ENCODE assay signal across 8 cellular contexts in genomic region chr16:15765880-15766279, GRCh38.
DNase-seq lines count a peak whose midpoint lies in the region; ATAC-seq and TF ChIP-seq lines count a peak whose summit lies in the region.

No MANE protein-coding gene starts in this region.

- CTCF ChIA-PET in WTC11 (lab: Charles Lee) = interaction anchor here (0.6 to 3.8 kb wide), 8 partner anchors 10 to 123 kb away, joined by 3 to 18 read pairs (median 4); partner anchors contain the start of gene CEP20

- no peak overlapping the region for H3K27ac Mint-ChIP-seq in WTC11

- no peaks in the 10 kb centered on the region for H3K27me3 Mint-ChIP-seq in WTC11 (ENCODE audit: low read depth)

- no peak overlapping the region for H3K4me3 Mint-ChIP-seq in WTC11

- no peaks in the 10 kb centered on the region for H3K36me3 Mint-ChIP-seq in WTC11

- no peaks in the 10 kb centered on the region for H3K9me3 Mint-ChIP-seq in WTC11

- ATAC-seq in HG02870 (IDR thresholded peaks at IDR 0.05; ENCODE audit: unreplicated experiment) (peak; percentile 57), WTC11 (peak; percentile 90)

- TF ChIP-seq CTCF in GM12873 (IDR thresholded peaks at IDR 0.05; ENCODE audit: insufficient read depth, low read depth, low read length, missing control alignments) = peak; percentile 90
- TF ChIP-seq CTCF in WTC11 (IDR thresholded peaks at IDR 0.05) = peak; percentile 32; the same call in 1 of the 2 replicates
- TF ChIP-seq CTCF in fibroblast of villous mesenchyme (IDR thresholded peaks at IDR 0.05; ENCODE audit: insufficient read depth, low read depth, low read length) = peak; percentile 76

- DNase-seq in Ammon's horn (ENCODE audit: low spot score) = peak; percentile 56
- peak; percentile 93 for DNase-seq in NCI-H2107 treated with DMSO at 0.1 percent for 48 hours (lab: John Stamatoyannopoulos, UW; ENCODE audit: unreplicated experiment)
- DNase-seq in WTC11 (ENCODE audit: low spot score) = peak; percentile 26
- DNase-seq in fibroblast of villous mesenchyme (ENCODE audit: low read depth) = peak; percentile 35
- peak; percentile 14 for DNase-seq in occipital lobe (lab: John Stamatoyannopoulos, UW)
- no peak for DNase-seq in NCI-H128 (lab: John Stamatoyannopoulos, UW; ENCODE audit: unreplicated experiment)

- peaks cover 6% of the 10 kb centered on the region for H3K4me1 Mint-ChIP-seq in WTC11

- POLR2A ChIA-PET in WTC11 (lab: Charles Lee) = no interaction called here

- no peak overlapping the region for H3K4me3 ChIP-seq in fibroblast of villous mesenchyme (ENCODE audit: low read depth, low read length)

TF ChIP-seq in WTC11, 78 proteins besides CTCF, POLR2A, EP300 and RAD21 (continues in another document):
- no peak for TF ChIP-seq ELF4 (CRISPR knock-in tag; IDR thresholded peaks at IDR 0.05; ENCODE audit: low read depth)
- no peak for TF ChIP-seq FOXP4 (CRISPR knock-in tag; IDR thresholded peaks at IDR 0.05)
- no peak for TF ChIP-seq JUN (CRISPR knock-in tag; IDR thresholded peaks at IDR 0.05)
- no peak for TF ChIP-seq ZNF263 (CRISPR knock-in tag; IDR thresholded peaks at IDR 0.05; ENCODE audit: low read depth)
- no peak for TF ChIP-seq MYBL2 (CRISPR knock-in tag; IDR thresholded peaks at IDR 0.05)
- no peak for TF ChIP-seq TP53 (CRISPR knock-in tag; IDR thresholded peaks at IDR 0.05)
- no peak for TF ChIP-seq OVOL2 (CRISPR knock-in tag; IDR thresholded peaks at IDR 0.05; ENCODE audit: borderline replicate concordance)
- TF ChIP-seq, protein P1, sequence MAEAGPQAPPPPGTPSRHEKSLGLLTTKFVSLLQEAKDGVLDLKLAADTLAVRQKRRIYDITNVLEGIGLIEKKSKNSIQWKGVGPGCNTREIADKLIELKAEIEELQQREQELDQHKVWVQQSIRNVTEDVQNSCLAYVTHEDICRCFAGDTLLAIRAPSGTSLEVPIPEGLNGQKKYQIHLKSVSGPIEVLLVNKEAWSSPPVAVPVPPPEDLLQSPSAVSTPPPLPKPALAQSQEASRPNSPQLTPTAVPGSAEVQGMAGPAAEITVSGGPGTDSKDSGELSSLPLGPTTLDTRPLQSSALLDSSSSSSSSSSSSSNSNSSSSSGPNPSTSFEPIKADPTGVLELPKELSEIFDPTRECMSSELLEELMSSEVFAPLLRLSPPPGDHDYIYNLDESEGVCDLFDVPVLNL (CRISPR knock-in tag; IDR thresholded peaks at IDR 0.05; ENCODE audit: borderline replicate concordance, low read depth) = no peak
- TF ChIP-seq, protein P2, sequence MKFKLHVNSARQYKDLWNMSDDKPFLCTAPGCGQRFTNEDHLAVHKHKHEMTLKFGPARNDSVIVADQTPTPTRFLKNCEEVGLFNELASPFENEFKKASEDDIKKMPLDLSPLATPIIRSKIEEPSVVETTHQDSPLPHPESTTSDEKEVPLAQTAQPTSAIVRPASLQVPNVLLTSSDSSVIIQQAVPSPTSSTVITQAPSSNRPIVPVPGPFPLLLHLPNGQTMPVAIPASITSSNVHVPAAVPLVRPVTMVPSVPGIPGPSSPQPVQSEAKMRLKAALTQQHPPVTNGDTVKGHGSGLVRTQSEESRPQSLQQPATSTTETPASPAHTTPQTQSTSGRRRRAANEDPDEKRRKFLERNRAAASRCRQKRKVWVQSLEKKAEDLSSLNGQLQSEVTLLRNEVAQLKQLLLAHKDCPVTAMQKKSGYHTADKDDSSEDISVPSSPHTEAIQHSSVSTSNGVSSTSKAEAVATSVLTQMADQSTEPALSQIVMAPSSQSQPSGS (CRISPR knock-in tag; IDR thresholded peaks at IDR 0.05; ENCODE audit: borderline replicate concordance, low read depth) = no peak
- TF ChIP-seq ERG (CRISPR knock-in tag; IDR thresholded peaks at IDR 0.05) = no peak
- TF ChIP-seq CDX4 (CRISPR knock-in tag; IDR thresholded peaks at IDR 0.05; ENCODE audit: borderline replicate concordance) = no peak
- TF ChIP-seq, protein P3, sequence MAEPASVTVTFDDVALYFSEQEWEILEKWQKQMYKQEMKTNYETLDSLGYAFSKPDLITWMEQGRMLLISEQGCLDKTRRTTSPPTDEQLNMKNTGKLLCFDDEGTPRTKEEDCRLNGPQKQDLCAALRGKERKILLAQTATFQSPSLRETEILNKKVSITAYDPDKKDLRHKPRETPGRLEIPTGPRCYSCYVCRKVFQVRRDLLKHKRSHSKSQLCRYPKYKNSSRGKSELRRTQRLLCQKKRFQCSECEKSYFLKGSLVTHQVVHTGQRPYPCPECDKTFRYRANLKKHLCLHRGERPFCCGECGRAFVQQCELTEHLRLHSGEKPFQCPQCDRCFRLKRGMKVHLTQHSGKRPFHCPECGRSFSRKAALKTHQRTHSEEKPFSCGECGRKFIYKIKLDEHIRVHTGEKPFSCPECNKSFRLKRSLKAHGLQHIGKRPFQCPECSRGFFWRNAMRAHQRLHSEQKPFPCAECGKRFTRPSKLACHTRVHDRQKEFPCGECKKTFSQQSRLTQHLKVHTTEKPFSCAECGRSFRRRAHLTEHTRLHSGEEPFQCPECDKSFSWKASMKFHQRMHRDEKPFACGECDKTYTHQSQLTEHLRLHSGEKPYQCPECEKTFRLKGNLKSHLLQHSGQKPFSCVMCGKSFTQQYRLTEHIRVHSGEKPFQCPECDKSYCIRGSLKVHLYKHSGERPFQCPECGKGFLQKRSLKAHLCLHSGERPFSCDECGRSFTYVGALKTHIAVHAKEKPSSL (CRISPR knock-in tag; conservative IDR thresholded peaks at IDR 0.05) = no peak
- no peak for TF ChIP-seq NR3C1 (CRISPR knock-in tag; conservative IDR thresholded peaks at IDR 0.05; ENCODE audit: low read depth)
- TF ChIP-seq, protein P4, sequence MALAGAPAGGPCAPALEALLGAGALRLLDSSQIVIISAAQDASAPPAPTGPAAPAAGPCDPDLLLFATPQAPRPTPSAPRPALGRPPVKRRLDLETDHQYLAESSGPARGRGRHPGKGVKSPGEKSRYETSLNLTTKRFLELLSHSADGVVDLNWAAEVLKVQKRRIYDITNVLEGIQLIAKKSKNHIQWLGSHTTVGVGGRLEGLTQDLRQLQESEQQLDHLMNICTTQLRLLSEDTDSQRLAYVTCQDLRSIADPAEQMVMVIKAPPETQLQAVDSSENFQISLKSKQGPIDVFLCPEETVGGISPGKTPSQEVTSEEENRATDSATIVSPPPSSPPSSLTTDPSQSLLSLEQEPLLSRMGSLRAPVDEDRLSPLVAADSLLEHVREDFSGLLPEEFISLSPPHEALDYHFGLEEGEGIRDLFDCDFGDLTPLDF (CRISPR knock-in tag; IDR thresholded peaks at IDR 0.05) = no peak
- no peak for TF ChIP-seq ATF1 (CRISPR knock-in tag; IDR thresholded peaks at IDR 0.05)

Comparison
In these comparisons a context has a peak if more than half of its experiments do, and no peak if none do; other contexts are left out.
1. CTCF ChIP-seq: peak in every context shown above with its lines; median percentile 90 in GM12873; 76 in fibroblast of villous mesenchyme; 32 in WTC11.